ENCODE assay signal across 14 cellular contexts in genomic region chr4:4726051-4726450, GRCh38.
DNase-seq lines count a peak whose midpoint lies in the region; ATAC-seq and TF ChIP-seq lines count a peak whose summit lies in the region.
"Had no signal": no experiment of that assay in that cellular context is flagged by ENCODE, and none has a peak within 500 bp of the region (broad histone marks: within the 10 kb centered on the region; RNA-seq: fewer than 3 reads in every experiment).

No MANE protein-coding gene starts in this region.

- intact Hi-C loops in activated CD8-positive, alpha-beta T cell treated with anti-CD3 and anti-CD28 coated beads for 36 hours (cut with micrococcal nuclease) = no loop called here

- no peak for ATAC-seq in activated CD8-positive, alpha-beta T cell treated with anti-CD3 and anti-CD28 coated beads for 36 hours
- ATAC-seq in activated CD8-positive, alpha-beta T cell treated with anti-CD3 and anti-CD28 coated beads, Interleukin-2, amount 10 ng/mL, durations not matched to agents 7 days and 5 days = no peak
- no peak for ATAC-seq in left lobe of liver
- ATAC-seq: esophagus mucosa, Right ventricle myocardium inferior, sciatic nerve had no signal

- peaks cover 19% of the 10 kb centered on the region for H3K36me3 Mint-ChIP-seq in activated CD8-positive, alpha-beta T cell treated with anti-CD3 and anti-CD28 coated beads for 36 hours (ENCODE audit: low read depth)
- H3K36me3 Mint-ChIP-seq in activated CD8-positive, alpha-beta T cell treated with anti-CD3 and anti-CD28 coated beads, Interleukin-2, amount 10 ng/mL, durations not matched to agents 7 days and 5 days (ENCODE audit: low read depth) = no peaks in the 10 kb centered on the region

- peak; percentile 34 for TF ChIP-seq CTCF in activated CD8-positive, alpha-beta T cell treated with anti-CD3 and anti-CD28 coated beads for 36 hours (IDR thresholded peaks at IDR 0.05)

- peaks cover 34% of the 10 kb centered on the region for H3K9me3 Mint-ChIP-seq in activated CD8-positive, alpha-beta T cell treated with anti-CD3 and anti-CD28 coated beads for 36 hours
- peaks cover 23% of the 10 kb centered on the region for H3K9me3 Mint-ChIP-seq in activated CD8-positive, alpha-beta T cell treated with anti-CD3 and anti-CD28 coated beads, Interleukin-2, amount 10 ng/mL, durations not matched to agents 7 days and 5 days (ENCODE audit: insufficient read depth)

- H3K27me3 Mint-ChIP-seq in activated CD8-positive, alpha-beta T cell treated with anti-CD3 and anti-CD28 coated beads for 36 hours = no peaks in the 10 kb centered on the region
- H3K27me3 Mint-ChIP-seq in activated CD8-positive, alpha-beta T cell treated with anti-CD3 and anti-CD28 coated beads, Interleukin-2, amount 10 ng/mL, durations not matched to agents 7 days and 5 days (ENCODE audit: low read depth) = no peaks in the 10 kb centered on the region

- in situ Hi-C loops in G401 (cut with HindIII; ENCODE audit: low sequenced_read_pairs) = no loop called here

- H3K4me3 Mint-ChIP-seq in activated CD8-positive, alpha-beta T cell treated with anti-CD3 and anti-CD28 coated beads for 36 hours = no peak overlapping the region
- no peak overlapping the region for H3K4me3 Mint-ChIP-seq in activated CD8-positive, alpha-beta T cell treated with anti-CD3 and anti-CD28 coated beads, Interleukin-2, amount 10 ng/mL, durations not matched to agents 7 days and 5 days
- H3K4me3 Mint-ChIP-seq: immature natural killer cell had no signal

- POLR2A ChIA-PET in activated CD8-positive, alpha-beta T cell treated with anti-CD3 and anti-CD28 coated beads for 36 hours (lab: Charles Lee) = no interaction called here
- POLR2A ChIA-PET in activated CD8-positive, alpha-beta T cell treated with anti-CD3 and anti-CD28 coated beads, Interleukin-2, amount 10 ng/mL, durations not matched to agents 7 days and 5 days (lab: Charles Lee) = no interaction called here

- CTCF ChIA-PET in activated CD8-positive, alpha-beta T cell treated with anti-CD3 and anti-CD28 coated beads for 36 hours (lab: Charles Lee) = interaction anchor here (1.6 kb wide), 1 partner anchor 111 kb away, joined by 3 read pairs; no protein-coding TSS in a partner anchor
- CTCF ChIA-PET in activated CD8-positive, alpha-beta T cell treated with anti-CD3 and anti-CD28 coated beads, Interleukin-2, amount 10 ng/mL, durations not matched to agents 7 days and 5 days (lab: Charles Lee) = no interaction called here

- H3K4me1 Mint-ChIP-seq in activated CD8-positive, alpha-beta T cell treated with anti-CD3 and anti-CD28 coated beads for 36 hours (ENCODE audit: low read depth) = no peaks in the 10 kb centered on the region
- no peaks in the 10 kb centered on the region for H3K4me1 Mint-ChIP-seq in activated CD8-positive, alpha-beta T cell treated with anti-CD3 and anti-CD28 coated beads, Interleukin-2, amount 10 ng/mL, durations not matched to agents 7 days and 5 days (ENCODE audit: low read depth)
- H3K4me1 Mint-ChIP-seq: immature natural killer cell had no signal

- no peak overlapping the region for H3K27ac Mint-ChIP-seq in activated CD8-positive, alpha-beta T cell treated with anti-CD3 and anti-CD28 coated beads for 36 hours
- H3K27ac Mint-ChIP-seq in activated CD8-positive, alpha-beta T cell treated with anti-CD3 and anti-CD28 coated beads, Interleukin-2, amount 10 ng/mL, durations not matched to agents 7 days and 5 days = no peak overlapping the region
- H3K27ac Mint-ChIP-seq: immature natural killer cell had no signal

- no peak for DNase-seq in activated CD8-positive, alpha-beta T cell treated with anti-CD3 and anti-CD28 coated beads for 36 hours
- DNase-seq in activated CD8-positive, alpha-beta T cell treated with anti-CD3 and anti-CD28 coated beads, Interleukin-2, amount 10 ng/mL, durations not matched to agents 7 days and 5 days = no peak
- DNase-seq in NAMALWA (ENCODE audit: low spot score) (peak; percentile 37), dermis blood vessel endothelial cell (peak; percentile 10), activated gamma-delta T cell treated with Interleukin-2 at 50 U/mL for 16 hours (no peak), G401 (ENCODE audit: low spot score) (no peak), left lobe of liver (ENCODE audit: low spot score) (no peak)
- peak; percentile 23 for DNase-seq in stimulated activated CD8-positive, alpha-beta memory T cell treated with anti-CD3 and anti-CD28 coated beads, Interleukin-4, amount 100 ng/mL, for 48 hours
- DNase-seq: activated T-cell treated with anti-CD3 and anti-CD28 coated beads for 4 hours, immature natural killer cell, NCI-H226 had no signal

Comparison
In these comparisons a context has a peak if more than half of its experiments do, and no peak if none do; other contexts are left out.
1. DNase-seq: peak in NAMALWA (single experiment), dermis blood vessel endothelial cell (single experiment) and stimulated activated CD8-positive, alpha-beta memory T cell treated with anti-CD3 and anti-CD28 coated beads, Interleukin-4, amount 100 ng/mL, for 48 hours (single experiment); none in activated CD8-positive, alpha-beta T cell treated with anti-CD3 and anti-CD28 coated beads for 36 hours (single experiment), activated CD8-positive, alpha-beta T cell treated with anti-CD3 and anti-CD28 coated beads, Interleukin-2, amount 10 ng/mL, durations not matched to agents 7 days and 5 days (single experiment), activated gamma-delta T cell treated with Interleukin-2 at 50 U/mL for 16 hours (single experiment), G401 (single experiment) and left lobe of liver (single experiment).